8 cellular contexts compared by ENCODE assay signal in genomic region chr16:31876955-31877828, GRCh38. TPM values are rescaled to one million over a fixed set of nuclear protein-coding genes. Genes with fewer than 3 reads are reported as not detected.
DNase-seq lines count a peak whose midpoint lies in the region; ATAC-seq and FAIRE-seq lines count a peak whose summit lies in the region.

No MANE protein-coding gene starts in this region.

- peaks cover 24% of the 10 kb centered on the region for H3K9me3 Mint-ChIP-seq in activated naive CD4-positive, alpha-beta T cell treated with anti-CD3 and anti-CD28 coated beads, Interleukin-2, amount 10 ng/mL, durations not matched to agents 7 days and 5 days

- H3K36me3 Mint-ChIP-seq in activated naive CD4-positive, alpha-beta T cell treated with anti-CD3 and anti-CD28 coated beads, Interleukin-2, amount 10 ng/mL, durations not matched to agents 7 days and 5 days = peaks cover 78% of the 10 kb centered on the region

- H3K27ac Mint-ChIP-seq in activated naive CD4-positive, alpha-beta T cell treated with anti-CD3 and anti-CD28 coated beads, Interleukin-2, amount 10 ng/mL, durations not matched to agents 7 days and 5 days = peak overlapping the region; percentile 95

- FAIRE-seq in HTR-8/SVneo (lab: Jason Lieb, UNC) = no peak

- peak; percentile 59 for ATAC-seq in GM21529 (IDR thresholded peaks at IDR 0.05; ENCODE audit: unreplicated experiment)

- H3K4me1 Mint-ChIP-seq in activated naive CD4-positive, alpha-beta T cell treated with anti-CD3 and anti-CD28 coated beads, Interleukin-2, amount 10 ng/mL, durations not matched to agents 7 days and 5 days = peaks cover 85% of the 10 kb centered on the region

- peaks cover 24% of the 10 kb centered on the region for H3K4me1 ChIP-seq in thymus (ENCODE audit: control insufficient read depth, insufficient read depth, low read length)

- H3K9me3 ChIP-seq in thymus (ENCODE audit: control insufficient read depth) = no peaks in the 10 kb centered on the region

- H3K4me3 ChIP-seq in thymus (ENCODE audit: low read length) = no peak overlapping the region

- peaks cover 9% of the 10 kb centered on the region for H3K36me3 ChIP-seq in thymus (ENCODE audit: control insufficient read depth, insufficient read depth)

- peak overlapping the region; percentile 33 for H3K27ac ChIP-seq in thymus (ENCODE audit: low read depth)

- CTCF ChIA-PET in activated naive CD4-positive, alpha-beta T cell treated with anti-CD3 and anti-CD28 coated beads, Interleukin-2, amount 10 ng/mL, durations not matched to agents 7 days and 5 days (lab: Charles Lee) = interaction anchor here (0.7 to 2.4 kb wide), 4 partner anchors 8 to 421 kb away, joined by 4 to 13 read pairs (median 5); no protein-coding TSS in a partner anchor

- DNase-seq in GM04504 (ENCODE audit: low read depth) (peak; percentile 55), HTR-8/SVneo (ENCODE audit: insufficient read length, low spot score) (peak; percentile 61), kidney glomerular epithelial cell (lab: John Stamatoyannopoulos, UW) (peak; percentile 93), NCI-H2171 treated with DMSO at 0.1 percent for 48 hours (lab: John Stamatoyannopoulos, UW) (no peak), NCI-H524 (lab: John Stamatoyannopoulos, UW) (no peak)
- peak; percentile 56 for DNase-seq in activated naive CD4-positive, alpha-beta T cell treated with anti-CD3 and anti-CD28 coated beads, Interleukin-2, amount 10 ng/mL, durations not matched to agents 7 days and 5 days

- H3K27me3 ChIP-seq in thymus (ENCODE audit: control insufficient read depth, insufficient read depth) = no peaks in the 10 kb centered on the region

- H3K27me3 Mint-ChIP-seq in activated naive CD4-positive, alpha-beta T cell treated with anti-CD3 and anti-CD28 coated beads, Interleukin-2, amount 10 ng/mL, durations not matched to agents 7 days and 5 days = no peaks in the 10 kb centered on the region

- WGBS in thymus = 59% methylated on average over 5 of the region's 5 CpGs

- H3K4me3 Mint-ChIP-seq in activated naive CD4-positive, alpha-beta T cell treated with anti-CD3 and anti-CD28 coated beads, Interleukin-2, amount 10 ng/mL, durations not matched to agents 7 days and 5 days = peak overlapping the region; percentile 86

RNA-seq across cellular contexts. Expression of gene ZNF267, which starts 3.6 kb away (rescaled TPM):
- polyA plus RNA-seq in thymus = 13.9 TPM

Comparison
In these comparisons a context has a peak if more than half of its experiments do, and no peak if none do; other contexts are left out.
1. DNase-seq: peak in GM04504 (single experiment), HTR-8/SVneo (single experiment), activated naive CD4-positive, alpha-beta T cell treated with anti-CD3 and anti-CD28 coated beads, Interleukin-2, amount 10 ng/mL, durations not matched to agents 7 days and 5 days (single experiment) and kidney glomerular epithelial cell (single experiment); none in NCI-H2171 treated with DMSO at 0.1 percent for 48 hours (single experiment) and NCI-H524 (0 of 2).